21 cellular contexts compared by ENCODE assay signal in genomic region chr7:22783421-22783820, GRCh38. TPM values are rescaled to one million over a fixed set of nuclear protein-coding genes. Genes with fewer than 3 reads are reported as not detected.
"Had no signal": no experiment of that assay in that cellular context is flagged by ENCODE, and none has a peak within 500 bp of the region (broad histone marks: within the 10 kb centered on the region; RNA-seq: fewer than 3 reads in every experiment).

No MANE protein-coding gene starts in this region.

- DNase-seq: cortex of kidney; dorsolateral prefrontal cortex; effector CD8-positive, alpha-beta T cell; immature natural killer cell; left cardiac atrium; left ventricle myocardium inferior; lower lobe of right lung; naive B cell; nephron progenitor cell; sigmoid colon; stimulated activated CD4-positive, alpha-beta T cell treated with anti-CD3 and anti-CD28 coated beads, Interleukin-2, amount 100 ng/mL, for 24 hours; stimulated activated CD4-positive, alpha-beta T cell treated with anti-CD3 and anti-CD28 coated beads, Interleukin-4, amount 100 ng/mL, for 4 hours; stimulated activated naive B cell treated with anti-CD40 and anti-IgM and Interleukin-4, amounts not matched to agents 10 μg/mL and 1 μg/mL and 100 μg/mL, for 72 hours; stimulated activated naive CD8-positive, alpha-beta T cell treated with anti-CD3 and anti-CD28 coated beads, Interleukin-15, amount 100 ng/mL, for 72 hours; transverse colon had no signal

- H3K27ac ChIP-seq: dorsolateral prefrontal cortex, left ventricle myocardium inferior, lower lobe of right lung, neutrophil, sigmoid colon, skin epidermis, thoracic aorta, transverse colon had no signal

- H3K36me3 ChIP-seq: left ventricle myocardium inferior, lower lobe of right lung, neutrophil, sigmoid colon, thoracic aorta, transverse colon had no signal

- H3K36me3 Mint-ChIP-seq: immature natural killer cell; memory B cell; naive B cell; stimulated activated naive B cell treated with anti-CD40 and anti-IgM and Interleukin-4, amounts not matched to agents 10 μg/mL and 1 μg/mL and 100 μg/mL, for 72 hours had no signal

- H3K4me1 Mint-ChIP-seq: immature natural killer cell; nephron progenitor cell; stimulated activated naive CD8-positive, alpha-beta T cell treated with anti-CD3 and anti-CD28 coated beads, Interleukin-15, amount 100 ng/mL, for 72 hours had no signal

- H3K27me3 ChIP-seq: dorsolateral prefrontal cortex, neutrophil, sigmoid colon, transverse colon had no signal

- H3K4me3 ChIP-seq: dorsolateral prefrontal cortex, left ventricle myocardium inferior, lower lobe of right lung, sigmoid colon, skin epidermis, thoracic aorta, transverse colon had no signal

- H3K9me3 ChIP-seq: left ventricle myocardium inferior, lower lobe of right lung, neutrophil, sigmoid colon, thoracic aorta, transverse colon had no signal

- H3K4me1 ChIP-seq: left ventricle myocardium inferior, lower lobe of right lung, transverse colon had no signal

- H3K9me3 Mint-ChIP-seq: immature natural killer cell; memory B cell; naive B cell; stimulated activated naive B cell treated with anti-CD40 and anti-IgM and Interleukin-4, amounts not matched to agents 10 μg/mL and 1 μg/mL and 100 μg/mL, for 72 hours; stimulated activated naive CD8-positive, alpha-beta T cell treated with anti-CD3 and anti-CD28 coated beads, Interleukin-15, amount 100 ng/mL, for 72 hours had no signal

- H3K27ac Mint-ChIP-seq: immature natural killer cell; memory B cell; nephron progenitor cell; stimulated activated naive B cell treated with anti-CD40 and anti-IgM and Interleukin-4, amounts not matched to agents 10 μg/mL and 1 μg/mL and 100 μg/mL, for 72 hours; stimulated activated naive CD8-positive, alpha-beta T cell treated with anti-CD3 and anti-CD28 coated beads, Interleukin-15, amount 100 ng/mL, for 72 hours had no signal

- H3K4me3 Mint-ChIP-seq: immature natural killer cell; memory B cell; naive B cell; nephron progenitor cell; stimulated activated naive B cell treated with anti-CD40 and anti-IgM and Interleukin-4, amounts not matched to agents 10 μg/mL and 1 μg/mL and 100 μg/mL, for 72 hours; stimulated activated naive CD8-positive, alpha-beta T cell treated with anti-CD3 and anti-CD28 coated beads, Interleukin-15, amount 100 ng/mL, for 72 hours had no signal

- H3K27me3 Mint-ChIP-seq: stimulated activated naive B cell treated with anti-CD40 and anti-IgM and Interleukin-4, amounts not matched to agents 10 μg/mL and 1 μg/mL and 100 μg/mL, for 72 hours had no signal

RNA-seq across cellular contexts. Expression of gene IL6, which starts 56.4 kb away (rescaled TPM):
- total RNA-seq: esophagus mucosa, frontal cortex had no signal
- polyA plus RNA-seq: immature natural killer cell had no signal
